24 cellular contexts compared by ENCODE assay signal in genomic region chr1:201691716-201692115, GRCh38.
"Had no signal": no experiment of that assay in that cellular context is flagged by ENCODE, and none has a peak within 500 bp of the region (broad histone marks: within the 10 kb centered on the region; RNA-seq: fewer than 3 reads in every experiment).

No MANE protein-coding gene starts in this region.

- H3K36me3 ChIP-seq: adrenal gland, SJSA1 had no signal

- H3K4me3 ChIP-seq: adrenal gland, body of pancreas, SJSA1 had no signal

- DNase-seq: activated CD4-positive, alpha-beta T cell treated with anti-CD3 and anti-CD28 coated beads, Interleukin-2, amount 10 ng/mL, durations not matched to agents 24 days and 14 days; activated CD4-positive, alpha-beta T cell treated with anti-CD3 and anti-CD28 coated beads, Interleukin-2, amount 50 U/mL, for 4 hours; activated CD8-positive, alpha-beta T cell treated with anti-CD3 and anti-CD28 coated beads for 36 hours; activated gamma-delta T cell treated with Interleukin-2 at 50 U/mL for 16 hours; activated naive CD4-positive, alpha-beta T cell treated with anti-CD3 and anti-CD28 coated beads for 36 hours; activated T-cell treated with anti-CD3 and anti-CD28 coated beads, Interleukin-2, amount 50 U/mL, for 24 hours; adrenal gland; body of pancreas; central memory CD4-positive, alpha-beta T cell; Karpas-422; KBM-7; NCI-H1105 treated with DMSO at 0.1 percent for 48 hours; NCI-H1436; NCI-H1694; NCI-H1930; NCI-H2081 treated with DMSO at 0.1 percent for 48 hours; NCI-H226; NCI-H446 treated with DMSO at 0.1 percent for 48 hours; NCI-H524; NCI-H82; SHP77 had no signal

- ATAC-seq: activated CD8-positive, alpha-beta T cell treated with anti-CD3 and anti-CD28 coated beads for 36 hours; activated naive CD4-positive, alpha-beta T cell treated with anti-CD3 and anti-CD28 coated beads, Interleukin-2, amount 50 U/mL, for 72 hours; body of pancreas; Panc1 had no signal

- H3K27ac ChIP-seq: adrenal gland, body of pancreas, SJSA1 had no signal

- H3K9me3 ChIP-seq: adrenal gland, body of pancreas, SJSA1 had no signal

- H3K27me3 ChIP-seq: adrenal gland, body of pancreas, SJSA1 had no signal
